ENCODE assay signal across 9 cellular contexts in the genomic region with DNA sequence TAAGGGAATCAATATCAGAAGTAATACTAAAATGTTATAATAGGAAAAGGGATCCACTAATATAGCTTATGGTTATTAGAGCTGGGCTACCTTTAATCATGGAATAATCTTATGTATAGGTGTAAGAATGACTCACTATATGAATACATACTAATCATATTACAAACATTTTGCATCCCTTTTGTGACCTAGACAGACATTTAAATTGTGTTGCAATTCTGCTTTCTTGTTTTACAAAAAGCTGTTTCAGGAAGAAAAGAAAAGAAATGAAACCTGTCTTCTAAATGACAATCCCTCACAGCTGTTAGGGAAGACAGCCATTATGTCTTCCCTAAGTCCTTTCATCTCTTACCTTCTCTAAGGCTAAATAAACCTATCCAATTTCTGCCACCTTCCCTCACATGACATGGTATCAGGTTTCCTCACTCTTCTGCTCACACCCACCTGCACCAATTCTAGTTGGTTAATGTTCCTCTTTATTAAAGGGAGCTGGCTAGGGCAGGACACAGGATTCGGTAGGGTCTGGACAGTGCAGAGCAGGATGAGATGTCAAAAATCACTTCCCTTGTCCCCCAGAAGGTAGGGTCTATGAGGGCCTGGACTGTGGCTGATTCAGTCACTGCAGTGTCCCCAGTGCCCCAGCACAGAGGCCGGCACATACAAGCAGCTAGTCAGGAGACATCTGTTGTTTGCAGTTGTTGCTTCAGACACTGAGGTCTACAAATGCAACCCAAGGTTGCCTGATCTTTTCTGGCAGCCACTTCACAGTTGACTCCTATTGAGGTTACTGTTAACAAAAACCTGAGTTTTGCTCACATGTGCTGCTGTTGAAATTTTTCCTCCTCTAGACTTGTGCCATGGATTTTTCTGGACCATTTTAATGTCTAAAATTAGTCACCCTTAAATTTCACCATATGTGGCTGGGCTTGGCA. TPM values are rescaled to one million over a fixed set of nuclear protein-coding genes. Genes with fewer than 3 reads are reported as not detected.
A peak's percentile ranks its signal among the peaks of the same experiment; 100 is the strongest.
DNase-seq lines count a peak whose midpoint lies in the region; ATAC-seq and TF ChIP-seq lines count a peak whose summit lies in the region.
"Had no signal": no experiment of that assay in that cellular context is flagged by ENCODE, and none has a peak within 500 bp of the region (broad histone marks: within the 10 kb centered on the region; RNA-seq: fewer than 3 reads in every experiment).

No MANE protein-coding gene starts in this region.

- peak overlapping the region; percentile 44 to 87 (median 57) for H3K27ac Mint-ChIP-seq in IgD-negative memory B cell

- no peak overlapping the region for H3K4me3 ChIP-seq in hepatocyte
- H3K4me3 ChIP-seq: SJCRH30 had no signal

- peak overlapping the region in 3 of 4 donors; percentile 3 to 10 (median 9) for H3K4me3 Mint-ChIP-seq in IgD-negative memory B cell

- peak; percentile 70 to 77 for DNase-seq in AML-193 (lab: John Stamatoyannopoulos, UW)
- peak; percentile 24 for DNase-seq in RWPE1 (ENCODE audit: low spot score)
- no peak for DNase-seq in hepatocyte (ENCODE audit: low spot score)
- no peak for DNase-seq in HT-29 (ENCODE audit: low spot score)
- DNase-seq in GM19240 (ENCODE audit: insufficient read length, low spot score) = no peak

- peak overlapping the region; percentile 66 for H3K27ac ChIP-seq in RWPE1
- H3K27ac ChIP-seq in hepatocyte = peak overlapping the region; percentile 16
- H3K27ac ChIP-seq: SJCRH30 had no signal

- no peaks in the 10 kb centered on the region for H3K36me3 ChIP-seq in hepatocyte (replicated peaks; ENCODE audit: insufficient read depth, low read depth)
- H3K36me3 ChIP-seq: SJCRH30 had no signal

- H3K4me2 ChIP-seq in hepatocyte = no peak overlapping the region

- no peaks in the 10 kb centered on the region for H3K9me2 ChIP-seq in hepatocyte (replicated peaks; ENCODE audit: insufficient read depth)

- no peaks in the 10 kb centered on the region for H3K9me3 ChIP-seq in hepatocyte (ENCODE audit: low read depth)
- H3K9me3 ChIP-seq: SJCRH30 had no signal

- no peak for ATAC-seq in HG03469 (IDR thresholded peaks at IDR 0.05; ENCODE audit: unreplicated experiment)
- ATAC-seq in HG03280 (IDR thresholded peaks at IDR 0.05; ENCODE audit: unreplicated experiment) = no peak

- peaks cover 76% of the 10 kb centered on the region for H3K79me2 ChIP-seq in hepatocyte

- no peak for TF ChIP-seq CTCF in RWPE1 (conservative IDR thresholded peaks at IDR 0.05; ENCODE audit: low read depth)
- TF ChIP-seq CTCF in hepatocyte (IDR thresholded peaks at IDR 0.05; ENCODE audit: poor library complexity) = no peak

- H3K9me3 Mint-ChIP-seq in IgD-negative memory B cell = no peaks in the 10 kb centered on the region

- peaks cover 1% of the 10 kb centered on the region for H3K36me3 Mint-ChIP-seq in IgD-negative memory B cell

- peaks cover 7% of the 10 kb centered on the region for H3K4me1 ChIP-seq in hepatocyte (ENCODE audit: insufficient read depth)
- H3K4me1 ChIP-seq: SJCRH30 had no signal

- CTCF ChIA-PET in RWPE1 (lab: Yijun Ruan, JAX) = no interaction called here

- H4K20me1 ChIP-seq in hepatocyte (ENCODE audit: insufficient read depth, poor library complexity, severe bottlenecking) = peaks cover 12% of the 10 kb centered on the region

- peaks cover 39 to 51% (median 43%) of the 10 kb centered on the region in 3 donors for H3K4me1 Mint-ChIP-seq in IgD-negative memory B cell

- no peaks in the 10 kb centered on the region for H3K27me3 Mint-ChIP-seq in IgD-negative memory B cell

- H3K27me3 ChIP-seq in hepatocyte = no peaks in the 10 kb centered on the region
- H3K27me3 ChIP-seq: SJCRH30 had no signal

- no peak overlapping the region for H2AFZ ChIP-seq in hepatocyte

- POLR2A ChIA-PET in RWPE1 (lab: Yijun Ruan, JAX; ENCODE audit: low non-redundant PET) = no interaction called here

- 56% methylated on average over 2 of the region's 2 CpGs for WGBS in hepatocyte (ENCODE audit: low lambda C conversion rate, missing lambda C conversion rate)

RNA-seq across cellular contexts. Expression of gene DHRS7, which starts 3.8 kb away (rescaled TPM):
- polyA plus RNA-seq in IgD-negative memory B cell (157 TPM), hepatocyte (304 and 389 TPM in 2 replicates)
- total RNA-seq in hepatocyte = 380 and 389 TPM in 2 replicates
- 23.9 and 36.4 TPM in 2 replicates for total RNA-seq in HT-29 (2014; rRNA removed; shearing (Covaris generic))

Comparison
In these comparisons a context has a peak if more than half of its experiments do, and no peak if none do; other contexts are left out.
1. DNase-seq: peak in AML-193 (2 of 2) and RWPE1 (single experiment); none in hepatocyte (single experiment), HT-29 (single experiment) and GM19240 (single experiment).
2. RNA of gene DHRS7, which starts 3.8 kb away (total RNA-seq): 380 to 389 TPM in hepatocyte; 23.9 to 36.4 TPM in HT-29; every median in the first group is over 10 times any median in the second.